In genomic region chr18:49728542-49728941, GRCh38 we compare ENCODE assay signal across 9 cellular contexts.
DNase-seq lines count a peak whose midpoint lies in the region; ATAC-seq, FAIRE-seq and TF ChIP-seq lines count a peak whose summit lies in the region.
"Had no signal": no experiment of that assay in that cellular context is flagged by ENCODE, and none has a peak within 500 bp of the region (broad histone marks: within the 10 kb centered on the region; RNA-seq: fewer than 3 reads in every experiment).

No MANE protein-coding gene starts in this region.

- H3K9me3 Mint-ChIP-seq in nephron: no peaks in the 10 kb centered on the region
- H3K9me3 Mint-ChIP-seq: memory B cell had no signal

- BruUV-seq in HCT116 (replicated peaks; lab: Mats Ljungman, UMichigan) (no TSS peak), PC-3 (replicated peaks; lab: Mats Ljungman, UMichigan) (no TSS peak)

- H3K4me2 ChIP-seq in HCT116 (ENCODE audit: low read length) (no peak overlapping the region), PC-3 (ENCODE audit: low read length) (no peak overlapping the region)

- FAIRE-seq in D721Med (lab: Jason Lieb, UNC): no peak

- no peak overlapping the region for H3K27ac Mint-ChIP-seq in nephron
- H3K27ac Mint-ChIP-seq: memory B cell had no signal

- no peak overlapping the region for H3K4me3 Mint-ChIP-seq in nephron
- H3K4me3 Mint-ChIP-seq: memory B cell had no signal

- H3K27ac ChIP-seq in HCT116 (ENCODE audit: low read depth, low read length) (no peak overlapping the region; the same call in 1 of the 2 replicates), PC-3 (ENCODE audit: low read length) (no peak overlapping the region), tibial artery (no peak overlapping the region)

- no peaks in the 10 kb centered on the region for H3K27me3 ChIP-seq in HCT116 (ENCODE audit: insufficient read depth, low read length)
- no peaks in the 10 kb centered on the region for H3K27me3 ChIP-seq in PC-3 (ENCODE audit: low read length)
- no peaks in the 10 kb centered on the region for H3K27me3 ChIP-seq in tibial artery

- H3K4me3 ChIP-seq in HCT116 (replicated peaks in 1 of 2; ENCODE audit: low read depth in 1 of 2, low read length in 2 of 2) (no peak overlapping the region), PC-3 (ENCODE audit: low read length) (no peak overlapping the region), tibial artery (no peak overlapping the region)

- peaks cover 14% of the 10 kb centered on the region for H3K27me3 Mint-ChIP-seq in nephron (ENCODE audit: low read depth)

- no peak for TF ChIP-seq RAD21 in HCT116 (IDR thresholded peaks at IDR 0.05; ENCODE audit: low read depth)

- RAD21 ChIA-PET in HCT116 (lab: Charles Lee; ENCODE audit: low non-redundant PET in 1 of 2, low total read pairs in 2 of 2, uncharacterized antibody in 2 of 2, unreplicated experiment in 2 of 2): interaction anchor here (0.6 to 0.7 kb wide), 2 partner anchors 31 to 39 kb away, joined by 3 to 8 read pairs; no protein-coding TSS in a partner anchor

- no peaks in the 10 kb centered on the region for H4K20me1 ChIP-seq in HCT116 (ENCODE audit: insufficient read depth)
- no peaks in the 10 kb centered on the region for H4K20me1 ChIP-seq in PC-3 (ENCODE audit: low read length)

- intact Hi-C loops in HCT116 (cut with micrococcal nuclease): loop anchor here (1.0 to 5.0 kb wide), 2 partner anchors 169 to 216 kb away; no protein-coding TSS in a partner anchor
- intact Hi-C loops in PC-3 (cut with micrococcal nuclease): loop anchor here (2.0 kb wide), 1 partner anchor 168 kb away; no protein-coding TSS in a partner anchor
- intact Hi-C loops in tibial artery (cut with DNase I; ENCODE audit: low total_unique reads): no loop called here

- H3K9me2 ChIP-seq in HCT116 (ENCODE audit: insufficient read depth) (no peaks in the 10 kb centered on the region), PC-3 (replicated peaks; ENCODE audit: low read length) (no peaks in the 10 kb centered on the region)

- peaks cover 34 to 43% of the 10 kb centered on the region in 2 experiments for H3K4me1 ChIP-seq in HCT116 (ENCODE audit: control insufficient read depth in 1 of 2, insufficient read depth in 2 of 2, low read length in 2 of 2)
- H3K4me1 ChIP-seq in PC-3 (ENCODE audit: insufficient read depth, low read length): peaks cover 16% of the 10 kb centered on the region
- no peaks in the 10 kb centered on the region for H3K4me1 ChIP-seq in tibial artery

- H3K9ac ChIP-seq in HCT116 (ENCODE audit: low read length) (no peak overlapping the region), PC-3 (ENCODE audit: low read length) (no peak overlapping the region)

- H3F3A ChIP-seq in PC-3 (ENCODE audit: low read length, unreplicated experiment): no peaks in the 10 kb centered on the region

- H3K79me2 ChIP-seq in HCT116 (ENCODE audit: insufficient read depth, low read length) (no peaks in the 10 kb centered on the region), PC-3 (ENCODE audit: low read length) (no peaks in the 10 kb centered on the region)

- peak; percentile 52 for ATAC-seq in HCT116
- no peak for ATAC-seq in PC-3
- no peak for ATAC-seq in HG02981 (IDR thresholded peaks at IDR 0.05; ENCODE audit: unreplicated experiment)

- no peak for TF ChIP-seq POLR2A in HCT116 (IDR thresholded peaks at IDR 0.05; ENCODE audit: borderline replicate concordance, extremely low read depth, insufficient read depth, insufficient read length)

- H2AFZ ChIP-seq in HCT116 (ENCODE audit: low read depth, low read length, poor library complexity, severe bottlenecking): no peak overlapping the region
- no peak overlapping the region for H2AFZ ChIP-seq in PC-3 (ENCODE audit: low read length)

- peaks cover 47% of the 10 kb centered on the region for H3K4me1 Mint-ChIP-seq in nephron
- H3K4me1 Mint-ChIP-seq: memory B cell had no signal

- no peak for DNase-seq in D721Med (ENCODE audit: insufficient read length, low spot score)
- peak; percentile 47 for DNase-seq in HCT116 (ENCODE audit: low read depth, low spot score)
- DNase-seq in PC-3: peak; percentile 41
- peak; percentile 10 to 57 for DNase-seq in dermis microvascular lymphatic vessel endothelial cell (ENCODE audit: low read depth in 2 of 2)
- DNase-seq in tibial artery: no peak
- DNase-seq in GF-D8 (lab: John Stamatoyannopoulos, UW): no peak

- H3K36me3 ChIP-seq in HCT116 (ENCODE audit: control insufficient read depth in 1 of 2, insufficient read depth in 2 of 2, low read length in 2 of 2): no peaks in the 10 kb centered on the region
- H3K36me3 ChIP-seq in PC-3 (ENCODE audit: low read depth, low read length): no peaks in the 10 kb centered on the region
- no peaks in the 10 kb centered on the region for H3K36me3 ChIP-seq in tibial artery

- POLR2A ChIA-PET in HCT116 (lab: Charles Lee): no interaction called here
- POLR2A ChIA-PET in PC-3 (lab: Charles Lee; ENCODE audit: unreplicated experiment): no interaction called here

- CTCF ChIA-PET in HCT116 (lab: Charles Lee): interaction anchor here (0.7 to 1.0 kb wide), 2 partner anchors 10 to 85 kb away, joined by 3 to 4 read pairs; no protein-coding TSS in a partner anchor
- CTCF ChIA-PET in PC-3 (lab: Charles Lee): no interaction called here

- H3K36me3 Mint-ChIP-seq in nephron (ENCODE audit: low read depth): no peaks in the 10 kb centered on the region
- H3K36me3 Mint-ChIP-seq: memory B cell had no signal

- H3K9me3 ChIP-seq in HCT116 (ENCODE audit: control insufficient read depth in 1 of 2, insufficient read depth in 1 of 2, low read depth in 1 of 2, low read length in 2 of 2): no peaks in the 10 kb centered on the region
- H3K9me3 ChIP-seq in PC-3 (ENCODE audit: low read length): no peaks in the 10 kb centered on the region
- H3K9me3 ChIP-seq in tibial artery: no peaks in the 10 kb centered on the region

- TF ChIP-seq CTCF in D721Med (IDR thresholded peaks at IDR 0.05; ENCODE audit: insufficient read depth, missing control alignments) (peak; percentile 49), HCT116 (IDR thresholded peaks at IDR 0.05 in 2 of 3, conservative IDR thresholded peaks at IDR 0.05 in 1 of 3; ENCODE audit: borderline replicate concordance in 1 of 3, insufficient read depth in 1 of 3, low read depth in 2 of 3, low read length in 2 of 3) (peak in 2 of 3 experiments; percentile 84 to 95; a peak in 4 of 6 replicates), PC-3 (conservative IDR thresholded peaks at IDR 0.05; ENCODE audit: low read depth, low read length) (peak; percentile 54), nephron (IDR thresholded peaks at IDR 0.05; ENCODE audit: unreplicated experiment in 3 of 3) (peak in 2 of 3 experiments; percentile 23 to 33), tibial artery (IDR thresholded peaks at IDR 0.05) (no peak)

TF ChIP-seq in HCT116, 20 proteins besides CTCF, POLR2A, EP300 and RAD21:
- TF ChIP-seq EZH2phosphoT487 (IDR thresholded peaks at IDR 0.05; ENCODE audit: borderline replicate concordance) (no peak), YY1 (IDR thresholded peaks at IDR 0.05; ENCODE audit: extremely low read depth, insufficient replicate concordance, low read depth, low read length) (peak; percentile 42)

Comparison
In these comparisons a context has a peak if more than half of its experiments do, and no peak if none do; other contexts are left out.
1. DNase-seq: peak in HCT116 (single experiment), PC-3 (single experiment) and dermis microvascular lymphatic vessel endothelial cell (2 of 2); none in D721Med (single experiment), tibial artery (0 of 2) and GF-D8 (single experiment).
2. CTCF ChIP-seq: peak in D721Med (single experiment), HCT116 (2 of 3), PC-3 (single experiment) and nephron (2 of 3); none in tibial artery (0 of 2).